In genomic region chr12:19988457-19988856, GRCh38 we compare ENCODE assay signal across 15 cellular contexts.
A peak's percentile ranks its signal among the peaks of the same experiment; 100 is the strongest.
DNase-seq lines count a peak whose midpoint lies in the region; ATAC-seq and TF ChIP-seq lines count a peak whose summit lies in the region.
"Had no signal": no experiment of that assay in that cellular context is flagged by ENCODE, and none has a peak within 500 bp of the region (broad histone marks: within the 10 kb centered on the region; RNA-seq: fewer than 3 reads in every experiment).

No MANE protein-coding gene starts in this region.

- no peaks in the 10 kb centered on the region for H3K27me3 Mint-ChIP-seq in stimulated activated naive B cell treated with anti-CD40 and anti-IgM and Interleukin-4, amounts not matched to agents 10 μg/mL and 1 μg/mL and 100 μg/mL, for 72 hours
- H3K27me3 Mint-ChIP-seq: CD4-positive, CD25-positive, alpha-beta regulatory T cell; IgD-negative memory B cell had no signal

- H3F3A ChIP-seq in PC-9 (ENCODE audit: insufficient read depth, low read depth), result no peaks in the 10 kb centered on the region

- H3K27ac Mint-ChIP-seq in stimulated activated naive B cell treated with anti-CD40 and anti-IgM and Interleukin-4, amounts not matched to agents 10 μg/mL and 1 μg/mL and 100 μg/mL, for 72 hours, result no peak overlapping the region
- H3K27ac Mint-ChIP-seq: CD4-positive, CD25-positive, alpha-beta regulatory T cell; IgD-negative memory B cell; T-helper 17 cell had no signal

- CTCF ChIA-PET in PC-9 (lab: Charles Lee), result no interaction called here

- no peak overlapping the region for H3K4me3 Mint-ChIP-seq in stimulated activated naive B cell treated with anti-CD40 and anti-IgM and Interleukin-4, amounts not matched to agents 10 μg/mL and 1 μg/mL and 100 μg/mL, for 72 hours
- H3K4me3 Mint-ChIP-seq: CD4-positive, CD25-positive, alpha-beta regulatory T cell; IgD-negative memory B cell; T-helper 17 cell had no signal

- H3K79me2 ChIP-seq in PC-9 (ENCODE audit: low read depth), result no peaks in the 10 kb centered on the region

- H3K27me3 ChIP-seq in PC-9 (ENCODE audit: insufficient read depth, low read depth) (no peaks in the 10 kb centered on the region), rectal smooth muscle tissue (ENCODE audit: control insufficient read depth, insufficient read depth, low read length) (no peaks in the 10 kb centered on the region)
- H3K27me3 ChIP-seq: adrenal gland had no signal

- peak; percentile 36 for DNase-seq in GM03348 (ENCODE audit: low spot score)
- no peak for DNase-seq in PC-9
- DNase-seq in fibroblast of villous mesenchyme (ENCODE audit: low read depth), result peak; percentile 66
- no peak for DNase-seq in activated naive CD4-positive, alpha-beta T cell (lab: John Stamatoyannopoulos, UW)
- no peak for DNase-seq in glomerular visceral epithelial cell (ENCODE audit: extremely low spot score)
- DNase-seq in stimulated activated naive B cell treated with anti-CD40 and anti-IgM and Interleukin-4, amounts not matched to agents 10 μg/mL and 1 μg/mL and 100 μg/mL, for 72 hours, result no peak
- DNase-seq in GM20000 (ENCODE audit: low spot score), result no peak
- DNase-seq: activated CD4-positive, alpha-beta T cell treated with anti-CD3 and anti-CD28 coated beads for 48 hours; activated T-cell treated with anti-CD3 and anti-CD28 coated beads, Interleukin-2, amount 50 U/mL, for 1 hour; adrenal gland; CD4-positive, CD25-positive, alpha-beta regulatory T cell; stimulated activated CD4-positive, alpha-beta T cell treated with anti-CD3 and anti-CD28 coated beads, Interleukin-2, amount 100 ng/mL, for 24 hours; T-helper 17 cell had no signal

- 0 out of 2 replicates have a peak overlapping the region, but pooled peaks have one; percentile 55 for H2AFZ ChIP-seq in PC-9

- H3K9ac ChIP-seq in rectal smooth muscle tissue (ENCODE audit: low read length), result no peak overlapping the region

- no peaks in the 10 kb centered on the region for H4K20me1 ChIP-seq in PC-9 (ENCODE audit: insufficient read depth)

- intact Hi-C loops in PC-9 (cut with micrococcal nuclease; ENCODE audit: unreplicated experiment), result no loop called here

- no peaks in the 10 kb centered on the region for H3K4me1 Mint-ChIP-seq in stimulated activated naive B cell treated with anti-CD40 and anti-IgM and Interleukin-4, amounts not matched to agents 10 μg/mL and 1 μg/mL and 100 μg/mL, for 72 hours
- H3K4me1 Mint-ChIP-seq: CD4-positive, CD25-positive, alpha-beta regulatory T cell; IgD-negative memory B cell; T-helper 17 cell had no signal

- H3K36me3 ChIP-seq in PC-9 (ENCODE audit: low read depth) (no peaks in the 10 kb centered on the region), rectal smooth muscle tissue (ENCODE audit: control insufficient read depth, insufficient read depth, low read length) (no peaks in the 10 kb centered on the region)
- H3K36me3 ChIP-seq: adrenal gland had no signal

- no TSS peak for BruUV-seq in PC-9 (replicated peaks; lab: Mats Ljungman, UMichigan)

- no peak overlapping the region for H3K4me2 ChIP-seq in PC-9

- H3K4me3 ChIP-seq in PC-9 (no peak overlapping the region), fibroblast of villous mesenchyme (ENCODE audit: low read depth, low read length) (no peak overlapping the region), rectal smooth muscle tissue (ENCODE audit: low read length) (no peak overlapping the region)
- H3K4me3 ChIP-seq: adrenal gland had no signal

- H3K36me3 Mint-ChIP-seq in stimulated activated naive B cell treated with anti-CD40 and anti-IgM and Interleukin-4, amounts not matched to agents 10 μg/mL and 1 μg/mL and 100 μg/mL, for 72 hours, result no peaks in the 10 kb centered on the region
- H3K36me3 Mint-ChIP-seq: CD4-positive, CD25-positive, alpha-beta regulatory T cell had no signal

- TF ChIP-seq CTCF in PC-9 (conservative IDR thresholded peaks at IDR 0.05), result no peak
- no peak for TF ChIP-seq CTCF in fibroblast of villous mesenchyme (IDR thresholded peaks at IDR 0.05; ENCODE audit: insufficient read depth, low read depth, low read length)
- TF ChIP-seq CTCF in GM20000 (IDR thresholded peaks at IDR 0.05; ENCODE audit: extremely low read depth, missing control alignments), result no peak

- H3K9me3 ChIP-seq in PC-9 (ENCODE audit: insufficient read depth, low read depth), result no peaks in the 10 kb centered on the region
- H3K9me3 ChIP-seq: adrenal gland had no signal

- POLR2A ChIA-PET in PC-9 (lab: Charles Lee; ENCODE audit: unreplicated experiment), result no interaction called here

- H3K27ac ChIP-seq in PC-9 (no peak overlapping the region), rectal smooth muscle tissue (ENCODE audit: low read depth, low read length) (peak overlapping the region; percentile 38)
- H3K27ac ChIP-seq: adrenal gland had no signal

- H3K9me3 Mint-ChIP-seq in stimulated activated naive B cell treated with anti-CD40 and anti-IgM and Interleukin-4, amounts not matched to agents 10 μg/mL and 1 μg/mL and 100 μg/mL, for 72 hours, result peaks cover 3% of the 10 kb centered on the region in 2 donors

- no peaks in the 10 kb centered on the region for H3K9me2 ChIP-seq in PC-9 (ENCODE audit: insufficient read depth)

- ATAC-seq in stimulated activated naive B cell treated with anti-CD40 and anti-IgM and Interleukin-4, amounts not matched to agents 10 μg/mL and 1 μg/mL and 100 μg/mL, for 72 hours (replicated peaks), result no peak
- ATAC-seq: T-helper 17 cell had no signal

- H3K4me1 ChIP-seq in PC-9 (replicated peaks; ENCODE audit: insufficient read depth) (no peaks in the 10 kb centered on the region), rectal smooth muscle tissue (ENCODE audit: control insufficient read depth, insufficient read depth, low read length) (peaks cover 15% of the 10 kb centered on the region)
- H3K4me1 ChIP-seq: adrenal gland had no signal

Comparison
In these comparisons a context has a peak if more than half of its experiments do, and no peak if none do; other contexts are left out.
1. DNase-seq: peak in GM03348 (single experiment) and fibroblast of villous mesenchyme (single experiment); none in PC-9 (0 of 2), activated naive CD4-positive, alpha-beta T cell (0 of 4), glomerular visceral epithelial cell (single experiment), stimulated activated naive B cell treated with anti-CD40 and anti-IgM and Interleukin-4, amounts not matched to agents 10 μg/mL and 1 μg/mL and 100 μg/mL, for 72 hours (single experiment) and GM20000 (single experiment).